In the genomic region with DNA sequence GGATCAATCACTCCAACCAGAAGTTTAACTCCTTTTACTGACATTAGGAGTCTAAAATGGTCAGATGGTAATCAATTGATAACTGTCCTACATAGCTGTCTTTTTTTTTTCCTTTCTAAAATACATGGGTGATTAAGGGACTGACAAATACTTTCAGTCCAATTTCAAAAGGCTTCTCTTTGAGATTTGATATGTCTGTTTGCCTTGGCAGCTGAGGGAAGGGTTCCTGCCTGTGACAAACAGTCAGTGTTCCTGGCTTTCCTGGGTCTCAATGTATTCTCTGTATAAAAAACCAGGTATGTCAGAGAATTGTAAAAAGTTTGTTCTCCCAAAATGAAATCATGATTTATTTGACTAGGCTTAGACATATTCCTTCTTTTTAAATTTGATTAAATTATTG, we compare ENCODE assay signal across 10 cellular contexts.
"Had no signal": no experiment of that assay in that cellular context is flagged by ENCODE, and none has a peak within 500 bp of the region (broad histone marks: within the 10 kb centered on the region; RNA-seq: fewer than 3 reads in every experiment).

No MANE protein-coding gene starts in this region.

- H3K4me3 ChIP-seq: GM23248, HAP-1 had no signal

- H3K4me1 ChIP-seq: HAP-1 had no signal

- H3K9me3 ChIP-seq: HAP-1 had no signal

- H3K4me3 Mint-ChIP-seq: HFFc6, IgD-negative memory B cell had no signal

- H3K36me3 Mint-ChIP-seq: IgD-negative memory B cell had no signal

- ATAC-seq: HCT116, HepG2 had no signal

- H3K36me3 ChIP-seq: HAP-1 had no signal

- H3K27ac ChIP-seq: GM23248, HL-60 had no signal

- DNase-seq: GM23248, GOT3, H7, HFFc6, KBM-7 had no signal

- H3K27ac Mint-ChIP-seq: HFFc6, IgD-negative memory B cell had no signal

- H3K4me1 Mint-ChIP-seq: IgD-negative memory B cell had no signal

- H3K9me3 Mint-ChIP-seq: HFFc6 had no signal
